Comparison of ENCODE assay signal across 1 cellular context in the genomic region with DNA sequence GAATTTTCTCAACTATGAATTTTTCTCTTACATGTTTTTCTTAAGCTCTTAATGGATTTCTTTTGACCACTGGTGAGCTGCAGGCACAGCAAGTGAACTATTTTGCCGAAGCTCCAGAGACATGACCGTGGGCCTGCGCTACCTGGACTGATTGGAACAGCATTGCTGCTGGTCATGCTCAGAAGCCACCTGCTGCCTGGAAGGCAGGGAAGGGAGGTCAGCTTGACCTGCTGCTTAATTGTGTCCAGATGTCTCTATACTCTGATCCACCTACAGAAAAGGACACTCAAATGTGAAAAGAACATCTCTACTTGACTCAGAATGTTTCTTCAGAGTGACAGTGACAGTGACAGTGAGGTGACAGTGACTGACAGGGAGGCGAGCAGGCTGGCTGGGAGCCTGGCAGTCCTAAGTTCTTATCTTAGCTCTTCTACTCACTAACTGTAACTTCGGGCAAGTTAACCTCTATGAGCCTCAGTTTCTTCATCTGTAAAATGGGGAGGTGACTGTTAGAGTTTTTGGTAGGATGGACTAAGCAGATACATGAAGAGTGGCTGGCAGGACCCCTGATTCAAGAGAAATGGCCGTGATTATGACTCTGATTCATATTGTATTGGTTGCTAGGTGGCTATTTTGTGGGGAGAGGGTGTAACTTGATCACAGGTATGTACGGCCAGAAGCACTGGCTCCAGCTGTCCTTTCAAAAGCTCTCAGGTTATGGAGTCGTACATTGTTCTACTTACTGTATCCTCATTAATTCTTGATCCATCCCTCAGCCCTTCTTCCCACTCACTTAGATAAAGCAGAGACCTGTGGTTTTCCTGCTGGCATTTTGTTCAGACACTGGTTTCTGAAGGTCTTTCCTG.
TF ChIP-seq lines count a peak whose summit lies in the region.

No MANE protein-coding gene starts in this region.

TF ChIP-seq in SK-N-SH treated with all-trans-retinoic acid at 6 μM for 48 hours, 23 proteins besides CTCF, POLR2A, EP300 and RAD21 (continued from another document):
- TF ChIP-seq, protein P1, sequence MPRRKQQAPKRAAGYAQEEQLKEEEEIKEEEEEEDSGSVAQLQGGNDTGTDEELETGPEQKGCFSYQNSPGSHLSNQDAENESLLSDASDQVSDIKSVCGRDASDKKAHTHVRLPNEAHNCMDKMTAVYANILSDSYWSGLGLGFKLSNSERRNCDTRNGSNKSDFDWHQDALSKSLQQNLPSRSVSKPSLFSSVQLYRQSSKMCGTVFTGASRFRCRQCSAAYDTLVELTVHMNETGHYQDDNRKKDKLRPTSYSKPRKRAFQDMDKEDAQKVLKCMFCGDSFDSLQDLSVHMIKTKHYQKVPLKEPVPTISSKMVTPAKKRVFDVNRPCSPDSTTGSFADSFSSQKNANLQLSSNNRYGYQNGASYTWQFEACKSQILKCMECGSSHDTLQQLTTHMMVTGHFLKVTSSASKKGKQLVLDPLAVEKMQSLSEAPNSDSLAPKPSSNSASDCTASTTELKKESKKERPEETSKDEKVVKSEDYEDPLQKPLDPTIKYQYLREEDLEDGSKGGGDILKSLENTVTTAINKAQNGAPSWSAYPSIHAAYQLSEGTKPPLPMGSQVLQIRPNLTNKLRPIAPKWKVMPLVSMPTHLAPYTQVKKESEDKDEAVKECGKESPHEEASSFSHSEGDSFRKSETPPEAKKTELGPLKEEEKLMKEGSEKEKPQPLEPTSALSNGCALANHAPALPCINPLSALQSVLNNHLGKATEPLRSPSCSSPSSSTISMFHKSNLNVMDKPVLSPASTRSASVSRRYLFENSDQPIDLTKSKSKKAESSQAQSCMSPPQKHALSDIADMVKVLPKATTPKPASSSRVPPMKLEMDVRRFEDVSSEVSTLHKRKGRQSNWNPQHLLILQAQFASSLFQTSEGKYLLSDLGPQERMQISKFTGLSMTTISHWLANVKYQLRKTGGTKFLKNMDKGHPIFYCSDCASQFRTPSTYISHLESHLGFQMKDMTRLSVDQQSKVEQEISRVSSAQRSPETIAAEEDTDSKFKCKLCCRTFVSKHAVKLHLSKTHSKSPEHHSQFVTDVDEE (CRISPR knock-in tag; IDR thresholded peaks at IDR 0.05) = no peak
- TF ChIP-seq ZNF8 (CRISPR knock-in tag; IDR thresholded peaks at IDR 0.05) (no peak), RARB (CRISPR knock-in tag; IDR thresholded peaks at IDR 0.05) (no peak), TCF4 (CRISPR knock-in tag; IDR thresholded peaks at IDR 0.05; ENCODE audit: borderline replicate concordance) (no peak)
- TF ChIP-seq, protein P2, sequence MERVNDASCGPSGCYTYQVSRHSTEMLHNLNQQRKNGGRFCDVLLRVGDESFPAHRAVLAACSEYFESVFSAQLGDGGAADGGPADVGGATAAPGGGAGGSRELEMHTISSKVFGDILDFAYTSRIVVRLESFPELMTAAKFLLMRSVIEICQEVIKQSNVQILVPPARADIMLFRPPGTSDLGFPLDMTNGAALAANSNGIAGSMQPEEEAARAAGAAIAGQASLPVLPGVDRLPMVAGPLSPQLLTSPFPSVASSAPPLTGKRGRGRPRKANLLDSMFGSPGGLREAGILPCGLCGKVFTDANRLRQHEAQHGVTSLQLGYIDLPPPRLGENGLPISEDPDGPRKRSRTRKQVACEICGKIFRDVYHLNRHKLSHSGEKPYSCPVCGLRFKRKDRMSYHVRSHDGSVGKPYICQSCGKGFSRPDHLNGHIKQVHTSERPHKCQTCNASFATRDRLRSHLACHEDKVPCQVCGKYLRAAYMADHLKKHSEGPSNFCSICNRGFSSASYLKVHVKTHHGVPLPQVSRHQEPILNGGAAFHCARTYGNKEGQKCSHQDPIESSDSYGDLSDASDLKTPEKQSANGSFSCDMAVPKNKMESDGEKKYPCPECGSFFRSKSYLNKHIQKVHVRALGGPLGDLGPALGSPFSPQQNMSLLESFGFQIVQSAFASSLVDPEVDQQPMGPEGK (CRISPR knock-in tag; IDR thresholded peaks at IDR 0.05; ENCODE audit: borderline replicate concordance) = no peak
